Comparison of ENCODE assay signal across 4 cellular contexts in genomic region chr1:88110-88509, GRCh38. TPM values are rescaled to one million over a fixed set of nuclear protein-coding genes. Genes with fewer than 3 reads are reported as not detected.
"Had no signal": no experiment of that assay in that cellular context is flagged by ENCODE, and none has a peak within 500 bp of the region (broad histone marks: within the 10 kb centered on the region; RNA-seq: fewer than 3 reads in every experiment).

No MANE protein-coding gene starts in this region.

RNA-seq across cellular contexts. Expression of gene OR4F5, which starts 22.9 kb away (rescaled TPM):
- total RNA-seq: LHCN-M2, M059J, MCF 10A, NCI-H460 had no signal
